8 cellular contexts compared by ENCODE assay signal in genomic region chr9:110578896-110579752, GRCh38. TPM values are rescaled to one million over a fixed set of nuclear protein-coding genes. Genes with fewer than 3 reads are reported as not detected.
A peak's percentile ranks its signal among the peaks of the same experiment; 100 is the strongest.
DNase-seq lines count a peak whose midpoint lies in the region; ATAC-seq and TF ChIP-seq lines count a peak whose summit lies in the region.

SVEP1 (minus strand) TSS chr9:110579741; CDS start chr9:110579543, 198 bp downstream.

- H3K27ac ChIP-seq in RWPE2 (ENCODE audit: poor library complexity, severe bottlenecking) (peak within 1 kb of the TSS; percentile 65), fibroblast of lung (ENCODE audit: insufficient read depth, low read length) (peak within 1 kb of the TSS; percentile 86), uterus (peak within 1 kb of the TSS; percentile 71 to 85)

- peak within 1 kb of the TSS; percentile 83 for H3K9ac ChIP-seq in fibroblast of lung (ENCODE audit: insufficient read depth, low read length)

- TF ChIP-seq CTCF in RWPE2 (IDR thresholded peaks at IDR 0.05; ENCODE audit: poor library complexity, severe bottlenecking) (no peak), fibroblast of lung (conservative IDR thresholded peaks at IDR 0.05 in 1 of 2, IDR thresholded peaks at IDR 0.05 in 1 of 2; ENCODE audit: low read depth in 1 of 2, low read length in 2 of 2) (no peak), uterus (IDR thresholded peaks at IDR 0.05) (no peak)

- H2AFZ ChIP-seq in fibroblast of lung (ENCODE audit: low read length) = peak within 1 kb of the TSS; percentile 68

- H3K4me2 ChIP-seq in fibroblast of lung (ENCODE audit: extremely low read depth, insufficient read depth, low read length) = peak within 1 kb of the TSS; percentile 65

- H3K4me1 ChIP-seq in RWPE2 (ENCODE audit: insufficient read depth, poor library complexity, severe bottlenecking) = peaks cover 35% of the 10 kb centered on the region
- H3K4me1 ChIP-seq in fibroblast of lung (ENCODE audit: control insufficient read depth, extremely low read depth, insufficient read depth, low read length) = peaks cover 2% of the 10 kb centered on the region
- H3K4me1 ChIP-seq in uterus = no peaks in the 10 kb centered on the region

- H3K4me3 ChIP-seq in RWPE2 (ENCODE audit: severe bottlenecking) (peak within 1 kb of the TSS; percentile 50), fibroblast of lung (replicated peaks in 1 of 4; ENCODE audit: control extremely low read depth in 1 of 4, insufficient read depth in 1 of 4, low read depth in 3 of 4, low read length in 4 of 4) (peak within 1 kb of the TSS; percentile 69 to 84 (median 74)), uterus (peak within 1 kb of the TSS; percentile 33 to 42)

- in situ Hi-C loops in G401 (cut with HindIII; ENCODE audit: low sequenced_read_pairs) = no loop called here

- H3K27me3 ChIP-seq in RWPE2 (ENCODE audit: insufficient read depth, poor library complexity, severe bottlenecking) (no peaks in the 10 kb centered on the region), fibroblast of lung (ENCODE audit: control insufficient read depth, insufficient read depth, low read length) (no peaks in the 10 kb centered on the region), uterus (peaks cover 0 to 14% of the 10 kb centered on the region in 2 donors)

- no peak for TF ChIP-seq POLR2A in uterus (IDR thresholded peaks at IDR 0.05)

- peaks cover 2% of the 10 kb centered on the region for H3K79me2 ChIP-seq in fibroblast of lung (ENCODE audit: control insufficient read depth, insufficient read depth, low read length)

- DNase-seq in G401 (ENCODE audit: low spot score) = peak; percentile 78
- peak; percentile 51 for DNase-seq in RWPE2 (ENCODE audit: low spot score)
- peak; percentile 62 to 78 for DNase-seq in fibroblast of lung (ENCODE audit: low read depth in 2 of 2)
- DNase-seq in mucosa of gallbladder (ENCODE audit: low spot score) = peak; percentile 48
- DNase-seq in uterus = peak; percentile 31 to 51
- DNase-seq in COLO829 (ENCODE audit: low spot score) = no peak
- DNase-seq in DMS114 treated with DMSO at 0.1 percent for 48 hours (lab: John Stamatoyannopoulos, UW; ENCODE audit: unreplicated experiment) = no peak

- intact Hi-C loops in uterus (cut with DNase I; ENCODE audit: low total_unique reads) = no loop called here

- H3K9me3 ChIP-seq in RWPE2 (ENCODE audit: severe bottlenecking) (no peaks in the 10 kb centered on the region), fibroblast of lung (ENCODE audit: control insufficient read depth, insufficient read depth, low read depth, low read length) (no peaks in the 10 kb centered on the region), uterus (no peaks in the 10 kb centered on the region)

- no peaks in the 10 kb centered on the region for H3K36me3 ChIP-seq in RWPE2 (ENCODE audit: low read depth)
- H3K36me3 ChIP-seq in fibroblast of lung (ENCODE audit: control insufficient read depth, insufficient read depth, low read length) = no peaks in the 10 kb centered on the region
- no peaks in the 10 kb centered on the region for H3K36me3 ChIP-seq in uterus

- peak; percentile 41 for ATAC-seq in RWPE2 (ENCODE audit: low read depth)
- ATAC-seq in HG03432 (IDR thresholded peaks at IDR 0.05; ENCODE audit: unreplicated experiment) = no peak

- no peaks in the 10 kb centered on the region for H4K20me1 ChIP-seq in fibroblast of lung (ENCODE audit: control insufficient read depth, extremely low read depth, insufficient read depth, low read length)

RNA-seq across cellular contexts. Expression of gene SVEP1, which starts in this region (rescaled TPM):
- total RNA-seq in G401 (2014; rRNA removed; shearing (Covaris generic)) = not detected in 2 replicates
- total RNA-seq in fibroblast of lung (76.3 and 96.9 TPM in 2 replicates), mucosa of gallbladder (13.1 TPM), uterus (10 to 100 TPM; 47.9 to 63.5 (median 58.0) TPM)
- polyA plus RNA-seq in fibroblast of lung = 24.4 and 46.3 TPM in 2 replicates
- polyA plus RNA-seq in fibroblast of lung (2012) = 20.7 and 55.9 TPM in 2 replicates
- polyA minus RNA-seq in fibroblast of lung (ENCODE audit: low replicate concordance) = 46.8 and 96.8 TPM in 2 replicates

Comparison
In these comparisons a context has a peak if more than half of its experiments do, and no peak if none do; other contexts are left out.
1. RNA of gene SVEP1 (total RNA-seq): 76.3 to 96.9 TPM in fibroblast of lung, 47.9 to 63.5 TPM in uterus and 13.1 TPM in mucosa of gallbladder (single experiment); not detected in G401; every median in the first group is over 10 times any median in the second.
2. Peak in DNase-seq in G401; RNA of the gene not detected or under 1 TPM.
3. DNase-seq: peak in RWPE2 (single experiment), fibroblast of lung (2 of 2), mucosa of gallbladder (single experiment) and uterus (2 of 2); none in COLO829 (single experiment) and DMS114 treated with DMSO at 0.1 percent for 48 hours (single experiment).
4. Peak in every context shown above with its lines, with median percentiles within 50 percentile points of each other: H3K27ac ChIP-seq and H3K4me3 ChIP-seq.